ENCODE assay signal across 22 cellular contexts in the genomic region with DNA sequence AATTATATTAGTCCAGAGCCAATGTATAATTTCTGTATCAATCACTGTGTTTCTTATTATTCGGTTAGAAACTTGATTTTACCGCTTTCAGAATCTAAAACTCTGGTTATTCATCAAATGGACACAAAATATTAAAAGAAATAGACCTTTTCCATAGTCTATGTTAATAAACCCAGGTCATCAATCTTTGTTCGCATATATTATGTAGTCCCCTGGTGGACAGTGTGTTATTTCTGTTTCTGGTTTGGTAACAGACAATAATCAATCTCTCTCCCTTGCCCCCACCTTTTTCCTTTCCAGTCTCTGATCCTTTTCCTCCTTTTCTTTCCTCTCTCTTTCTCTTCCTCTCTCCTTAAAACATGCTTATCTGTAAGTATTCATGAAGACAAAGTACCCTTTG.
"Had no signal": no experiment of that assay in that cellular context is flagged by ENCODE, and none has a peak within 500 bp of the region (broad histone marks: within the 10 kb centered on the region; RNA-seq: fewer than 3 reads in every experiment).

No MANE protein-coding gene starts in this region.

- H3K27me3 Mint-ChIP-seq: activated CD4-positive, alpha-beta memory T cell treated with anti-CD3 and anti-CD28 coated beads, Interleukin-2, amount 10 ng/mL, durations not matched to agents 7 days and 5 days; activated CD4-positive, alpha-beta T cell treated with anti-CD3 and anti-CD28 coated beads, Interleukin-2, amount 10 ng/mL, durations not matched to agents 7 days and 5 days; activated naive CD4-positive, alpha-beta T cell treated with anti-CD3 and anti-CD28 coated beads, Interleukin-2, amount 10 ng/mL, durations not matched to agents 7 days and 5 days; activated naive CD8-positive, alpha-beta T cell treated with anti-CD3 and anti-CD28 coated beads, Interleukin-2, amount 10 ng/mL, durations not matched to agents 7 days and 5 days; activated T-cell treated with anti-CD3 and anti-CD28 coated beads, Interleukin-2, amount 50 U/mL, for 24 hours; dendritic cell treated with granulocyte-macrophage colony-stimulating factor and Interleukin-4, amounts not matched to agents 40 ng/mL and 50 ng/mL, for 4 days; naive B cell; T-helper 17 cell had no signal

- H3K27ac Mint-ChIP-seq: activated CD4-positive, alpha-beta memory T cell treated with anti-CD3 and anti-CD28 coated beads, Interleukin-2, amount 10 ng/mL, durations not matched to agents 7 days and 5 days; activated CD4-positive, alpha-beta T cell treated with anti-CD3 and anti-CD28 coated beads, Interleukin-2, amount 10 ng/mL, durations not matched to agents 7 days and 5 days; activated naive CD4-positive, alpha-beta T cell treated with anti-CD3 and anti-CD28 coated beads, Interleukin-2, amount 10 ng/mL, durations not matched to agents 7 days and 5 days; activated naive CD8-positive, alpha-beta T cell treated with anti-CD3 and anti-CD28 coated beads, Interleukin-2, amount 10 ng/mL, durations not matched to agents 7 days and 5 days; activated T-cell treated with anti-CD3 and anti-CD28 coated beads, Interleukin-2, amount 50 U/mL, for 24 hours; dendritic cell treated with granulocyte-macrophage colony-stimulating factor and Interleukin-4, amounts not matched to agents 40 ng/mL and 50 ng/mL, for 4 days; naive B cell; T-helper 17 cell; WTC11 had no signal

- DNase-seq: activated CD4-positive, alpha-beta memory T cell treated with anti-CD3 and anti-CD28 coated beads, Interleukin-2, amount 10 ng/mL, durations not matched to agents 7 days and 5 days; activated CD4-positive, alpha-beta T cell treated with anti-CD3 and anti-CD28 coated beads for 1 hour; activated CD4-positive, alpha-beta T cell treated with anti-CD3 and anti-CD28 coated beads, Interleukin-2, amount 10 ng/mL, durations not matched to agents 7 days and 5 days; activated CD8-positive, alpha-beta memory T cell treated with anti-CD3 and anti-CD28 coated beads, Interleukin-2, amount 50 U/mL, for 48 hours; activated gamma-delta T cell; activated naive CD4-positive, alpha-beta T cell treated with anti-CD3 and anti-CD28 coated beads, Interleukin-2, amount 10 ng/mL, durations not matched to agents 7 days and 5 days; activated naive CD8-positive, alpha-beta T cell treated with anti-CD3 and anti-CD28 coated beads, Interleukin-2, amount 10 ng/mL, durations not matched to agents 7 days and 5 days; activated T-cell treated with anti-CD3 and anti-CD28 coated beads, Interleukin-2, amount 50 U/mL, for 24 hours; amniotic stem cell; central memory CD4-positive, alpha-beta T cell; esophagus squamous epithelium; left cardiac atrium; left ventricle myocardium superior; naive B cell; occipital lobe; stimulated activated CD4-positive, alpha-beta T cell treated with anti-CD3 and anti-CD28 coated beads, Interleukin-15, amount 100 ng/mL, for 24 hours; stimulated activated CD4-positive, alpha-beta T cell treated with anti-CD3 and anti-CD28 coated beads, Interleukin-2, amount 100 ng/mL, for 24 hours; stimulated activated naive CD4-positive, alpha-beta T cell; T-helper 17 cell; T1000 had no signal

- H3K4me3 Mint-ChIP-seq: activated CD4-positive, alpha-beta memory T cell treated with anti-CD3 and anti-CD28 coated beads, Interleukin-2, amount 10 ng/mL, durations not matched to agents 7 days and 5 days; activated CD4-positive, alpha-beta T cell treated with anti-CD3 and anti-CD28 coated beads, Interleukin-2, amount 10 ng/mL, durations not matched to agents 7 days and 5 days; activated naive CD4-positive, alpha-beta T cell treated with anti-CD3 and anti-CD28 coated beads, Interleukin-2, amount 10 ng/mL, durations not matched to agents 7 days and 5 days; activated naive CD8-positive, alpha-beta T cell treated with anti-CD3 and anti-CD28 coated beads, Interleukin-2, amount 10 ng/mL, durations not matched to agents 7 days and 5 days; activated T-cell treated with anti-CD3 and anti-CD28 coated beads, Interleukin-2, amount 50 U/mL, for 24 hours; dendritic cell treated with granulocyte-macrophage colony-stimulating factor and Interleukin-4, amounts not matched to agents 40 ng/mL and 50 ng/mL, for 4 days; naive B cell; T-helper 17 cell; WTC11 had no signal

- ATAC-seq: left cardiac atrium, left ventricle myocardium superior, T-helper 17 cell, WTC11 had no signal

- H3K36me3 Mint-ChIP-seq: activated naive CD4-positive, alpha-beta T cell treated with anti-CD3 and anti-CD28 coated beads, Interleukin-2, amount 10 ng/mL, durations not matched to agents 7 days and 5 days; activated naive CD8-positive, alpha-beta T cell treated with anti-CD3 and anti-CD28 coated beads, Interleukin-2, amount 10 ng/mL, durations not matched to agents 7 days and 5 days; naive B cell had no signal

- H3K4me1 Mint-ChIP-seq: activated CD4-positive, alpha-beta memory T cell treated with anti-CD3 and anti-CD28 coated beads, Interleukin-2, amount 10 ng/mL, durations not matched to agents 7 days and 5 days; activated CD4-positive, alpha-beta T cell treated with anti-CD3 and anti-CD28 coated beads, Interleukin-2, amount 10 ng/mL, durations not matched to agents 7 days and 5 days; activated naive CD4-positive, alpha-beta T cell treated with anti-CD3 and anti-CD28 coated beads, Interleukin-2, amount 10 ng/mL, durations not matched to agents 7 days and 5 days; activated naive CD8-positive, alpha-beta T cell treated with anti-CD3 and anti-CD28 coated beads, Interleukin-2, amount 10 ng/mL, durations not matched to agents 7 days and 5 days; naive B cell; T-helper 17 cell had no signal
